Comparison of ENCODE assay signal across 2 cellular contexts in the genomic region with DNA sequence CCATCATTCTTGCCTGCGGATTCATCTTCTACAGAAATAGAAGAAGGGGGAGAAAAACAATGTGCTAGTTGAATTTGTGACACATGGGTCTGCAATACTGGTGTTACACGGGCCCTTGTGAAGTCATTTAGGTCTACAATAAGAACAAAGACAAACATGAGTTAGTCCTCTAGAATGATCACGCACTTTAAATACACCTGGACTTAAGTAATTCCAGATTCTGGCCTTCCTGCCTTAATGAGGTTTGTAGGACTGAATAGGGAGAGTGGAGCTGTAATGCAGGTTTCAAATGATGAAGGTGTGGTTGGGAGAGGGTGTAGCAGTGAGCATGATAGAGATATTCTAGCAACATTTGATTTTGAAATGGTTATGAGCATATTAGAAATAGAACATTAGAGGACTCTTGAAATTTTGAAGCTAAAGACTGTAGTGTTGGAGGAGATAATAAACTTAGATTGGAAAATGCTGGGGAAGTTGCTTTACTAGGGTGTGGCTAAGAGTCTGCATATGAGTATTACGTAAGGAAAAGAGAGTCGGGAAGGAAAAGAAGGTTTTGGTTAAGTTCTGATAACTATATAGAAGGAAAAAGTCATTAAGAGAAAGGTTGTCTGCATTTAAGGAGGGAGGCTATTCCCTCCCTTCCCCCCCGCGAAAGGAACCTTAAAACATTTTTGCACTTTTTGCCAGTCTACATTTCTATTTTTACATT.
TF ChIP-seq lines count a peak whose summit lies in the region.

No MANE protein-coding gene starts in this region.

TF ChIP-seq in SK-N-SH, 30 proteins besides CTCF, POLR2A, EP300 and RAD21 (continued from another document):
- TF ChIP-seq, protein P1, sequence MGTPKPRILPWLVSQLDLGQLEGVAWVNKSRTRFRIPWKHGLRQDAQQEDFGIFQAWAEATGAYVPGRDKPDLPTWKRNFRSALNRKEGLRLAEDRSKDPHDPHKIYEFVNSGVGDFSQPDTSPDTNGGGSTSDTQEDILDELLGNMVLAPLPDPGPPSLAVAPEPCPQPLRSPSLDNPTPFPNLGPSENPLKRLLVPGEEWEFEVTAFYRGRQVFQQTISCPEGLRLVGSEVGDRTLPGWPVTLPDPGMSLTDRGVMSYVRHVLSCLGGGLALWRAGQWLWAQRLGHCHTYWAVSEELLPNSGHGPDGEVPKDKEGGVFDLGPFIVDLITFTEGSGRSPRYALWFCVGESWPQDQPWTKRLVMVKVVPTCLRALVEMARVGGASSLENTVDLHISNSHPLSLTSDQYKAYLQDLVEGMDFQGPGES (IDR thresholded peaks at IDR 0.05; ENCODE audit: low read depth, low read length) = no peak
- TF ChIP-seq POLR2AphosphoS5 (IDR thresholded peaks at IDR 0.05; ENCODE audit: low read depth, low read length) = peak; percentile 13
- TF ChIP-seq, protein P2, sequence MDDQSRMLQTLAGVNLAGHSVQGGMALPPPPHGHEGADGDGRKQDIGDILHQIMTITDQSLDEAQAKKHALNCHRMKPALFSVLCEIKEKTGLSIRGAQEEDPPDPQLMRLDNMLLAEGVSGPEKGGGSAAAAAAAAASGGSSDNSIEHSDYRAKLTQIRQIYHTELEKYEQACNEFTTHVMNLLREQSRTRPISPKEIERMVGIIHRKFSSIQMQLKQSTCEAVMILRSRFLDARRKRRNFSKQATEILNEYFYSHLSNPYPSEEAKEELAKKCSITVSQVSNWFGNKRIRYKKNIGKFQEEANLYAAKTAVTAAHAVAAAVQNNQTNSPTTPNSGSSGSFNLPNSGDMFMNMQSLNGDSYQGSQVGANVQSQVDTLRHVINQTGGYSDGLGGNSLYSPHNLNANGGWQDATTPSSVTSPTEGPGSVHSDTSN (IDR thresholded peaks at IDR 0.05) = peak; percentile 81; the same call in 1 of the 2 replicates
- TF ChIP-seq MEF2A (IDR thresholded peaks at IDR 0.05; ENCODE audit: borderline replicate concordance, low read depth) = no peak
- no peak for TF ChIP-seq GATA2 (CRISPR knock-in tag; IDR thresholded peaks at IDR 0.05)
- TF ChIP-seq, protein P3, sequence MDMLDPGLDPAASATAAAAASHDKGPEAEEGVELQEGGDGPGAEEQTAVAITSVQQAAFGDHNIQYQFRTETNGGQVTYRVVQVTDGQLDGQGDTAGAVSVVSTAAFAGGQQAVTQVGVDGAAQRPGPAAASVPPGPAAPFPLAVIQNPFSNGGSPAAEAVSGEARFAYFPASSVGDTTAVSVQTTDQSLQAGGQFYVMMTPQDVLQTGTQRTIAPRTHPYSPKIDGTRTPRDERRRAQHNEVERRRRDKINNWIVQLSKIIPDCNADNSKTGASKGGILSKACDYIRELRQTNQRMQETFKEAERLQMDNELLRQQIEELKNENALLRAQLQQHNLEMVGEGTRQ (IDR thresholded peaks at IDR 0.05; ENCODE audit: borderline replicate concordance, low read depth, low read length) = no peak

TF ChIP-seq in SK-N-SH treated with all-trans-retinoic acid at 6 μM for 48 hours, 23 proteins besides CTCF, POLR2A, EP300 and RAD21 (continued from another document):
- TF ChIP-seq, protein P4, sequence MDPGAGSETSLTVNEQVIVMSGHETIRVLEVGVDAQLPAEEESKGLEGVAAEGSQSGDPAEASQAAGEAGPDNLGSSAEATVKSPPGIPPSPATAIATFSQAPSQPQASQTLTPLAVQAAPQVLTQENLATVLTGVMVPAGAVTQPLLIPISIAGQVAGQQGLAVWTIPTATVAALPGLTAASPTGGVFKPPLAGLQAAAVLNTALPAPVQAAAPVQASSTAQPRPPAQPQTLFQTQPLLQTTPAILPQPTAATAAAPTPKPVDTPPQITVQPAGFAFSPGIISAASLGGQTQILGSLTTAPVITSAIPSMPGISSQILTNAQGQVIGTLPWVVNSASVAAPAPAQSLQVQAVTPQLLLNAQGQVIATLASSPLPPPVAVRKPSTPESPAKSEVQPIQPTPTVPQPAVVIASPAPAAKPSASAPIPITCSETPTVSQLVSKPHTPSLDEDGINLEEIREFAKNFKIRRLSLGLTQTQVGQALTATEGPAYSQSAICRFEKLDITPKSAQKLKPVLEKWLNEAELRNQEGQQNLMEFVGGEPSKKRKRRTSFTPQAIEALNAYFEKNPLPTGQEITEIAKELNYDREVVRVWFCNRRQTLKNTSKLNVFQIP (CRISPR knock-in tag; IDR thresholded peaks at IDR 0.05; ENCODE audit: borderline replicate concordance, low read depth) = no peak
- TF ChIP-seq ZNF8 (CRISPR knock-in tag; IDR thresholded peaks at IDR 0.05) = no peak
- no peak for TF ChIP-seq ISL1 (CRISPR knock-in tag; IDR thresholded peaks at IDR 0.05)
